Comparison of ENCODE assay signal across 30 cellular contexts in the genomic region with DNA sequence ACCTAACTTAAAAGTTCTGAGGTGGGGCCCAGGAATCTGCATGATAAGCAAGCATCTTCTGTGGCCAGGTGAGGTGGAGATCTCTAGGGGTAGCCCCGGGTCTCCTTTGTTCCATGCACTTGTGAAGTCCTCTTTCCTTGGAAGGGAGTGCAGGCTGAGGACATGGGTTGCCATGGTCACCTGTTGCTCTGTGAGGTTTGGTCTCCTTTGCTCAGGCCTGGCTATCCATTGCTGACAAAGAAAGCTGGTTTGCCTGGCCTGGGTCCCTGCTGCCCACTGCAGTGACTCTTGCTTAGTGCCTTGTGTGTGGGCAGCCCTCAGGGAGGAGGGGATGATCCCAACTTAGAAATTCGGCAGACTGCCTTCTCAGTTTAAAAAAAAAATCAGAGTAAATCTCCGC. TPM values are rescaled to one million over a fixed set of nuclear protein-coding genes. Genes with fewer than 3 reads are reported as not detected.
"Had no signal": no experiment of that assay in that cellular context is flagged by ENCODE, and none has a peak within 500 bp of the region (broad histone marks: within the 10 kb centered on the region; RNA-seq: fewer than 3 reads in every experiment).

No MANE protein-coding gene starts in this region.

- DNase-seq: activated CD4-positive, alpha-beta memory T cell treated with anti-CD3 and anti-CD28 coated beads for 36 hours; activated CD4-positive, alpha-beta T cell treated with anti-CD3 and anti-CD28 coated beads for 36 hours; activated CD4-positive, alpha-beta T cell treated with anti-CD3 and anti-CD28 coated beads, Interleukin-2, amount 10 ng/mL, durations not matched to agents 24 days and 14 days; activated CD4-positive, CD25-positive, alpha-beta regulatory T cell; activated CD4-positive, CD25-positive, alpha-beta regulatory T cell treated with anti-CD3 and anti-CD28 coated beads, Interleukin-2, amount 50 U/mL, for 72 hours; activated CD8-positive, alpha-beta memory T cell treated with anti-CD3 and anti-CD28 coated beads, Interleukin-2, amount 10 ng/mL, durations not matched to agents 7 days and 5 days; activated CD8-positive, alpha-beta memory T cell treated with anti-CD3 and anti-CD28 coated beads, Interleukin-2, amount 50 U/mL, for 4 hours; activated CD8-positive, alpha-beta T cell treated with anti-CD3 and anti-CD28 coated beads, Interleukin-2, amount 10 ng/mL, durations not matched to agents 7 days and 5 days; activated gamma-delta T cell treated with Interleukin-2 at 50 U/mL for 16 hours; activated naive CD4-positive, alpha-beta T cell treated with anti-CD3 and anti-CD28 coated beads, Interleukin-2, amount 50 U/mL, for 16 hours; activated naive CD4-positive, alpha-beta T cell treated with Interleukin-2 at 50 U/mL for 16 hours; activated T-cell treated with anti-CD3 and anti-CD28 coated beads, Interleukin-2, amount 50 U/mL, for 1 hour; activated T-cell treated with anti-CD3 and anti-CD28 coated beads, Interleukin-2, amount 50 U/mL, for 48 hours; amniotic stem cell; body of pancreas; caudate nucleus; cortex of kidney; dermis blood vessel endothelial cell; effector CD4-positive, alpha-beta T cell; effector memory CD8-positive, alpha-beta T cell; erythroblast; foreskin keratinocyte; gastrocnemius medialis; glutamatergic neuron; heart left ventricle; T-helper 2 cell had no signal

- H3K9me3 ChIP-seq: body of pancreas, esophagus muscularis mucosa, gastrocnemius medialis, heart left ventricle had no signal

- H3K27me3 ChIP-seq: body of pancreas, gastrocnemius medialis had no signal

- H3K4me1 ChIP-seq: body of pancreas, esophagus muscularis mucosa, foreskin keratinocyte, gastrocnemius medialis, heart left ventricle had no signal

- H3K36me3 ChIP-seq: esophagus muscularis mucosa, gastrocnemius medialis, heart left ventricle had no signal

- H3K27ac ChIP-seq: body of pancreas, esophagus muscularis mucosa, foreskin keratinocyte, gastrocnemius medialis, heart left ventricle had no signal

- H3K4me3 ChIP-seq: body of pancreas, esophagus muscularis mucosa, gastrocnemius medialis, heart left ventricle had no signal

RNA-seq across cellular contexts. Expression of a gene that starts 11.1 kb away (rescaled TPM):
- total RNA-seq: activated CD4-positive, alpha-beta memory T cell treated with anti-CD3 and anti-CD28 coated beads for 36 hours; activated CD4-positive, alpha-beta T cell treated with anti-CD3 and anti-CD28 coated beads for 36 hours; activated CD4-positive, alpha-beta T cell treated with anti-CD3 and anti-CD28 coated beads, Interleukin-2, amount 10 ng/mL, durations not matched to agents 24 days and 14 days; activated CD8-positive, alpha-beta memory T cell treated with anti-CD3 and anti-CD28 coated beads for 36 hours; activated CD8-positive, alpha-beta memory T cell treated with anti-CD3 and anti-CD28 coated beads, Interleukin-2, amount 10 ng/mL, durations not matched to agents 7 days and 5 days; activated CD8-positive, alpha-beta T cell treated with anti-CD3 and anti-CD28 coated beads, Interleukin-2, amount 10 ng/mL, durations not matched to agents 7 days and 5 days; activated T-helper 1 cell treated with anti-CD3 and anti-CD28 coated beads, Interleukin-12 subunit alpha, Interleukin-12 subunit beta, Interleukin-2, Interleukin-4 antibody, amounts not matched to agents 30 ng/mL and 10 ng/mL and 1 ng/mL, durations not matched to agents 14 hours and 24 hours and 36 hours; activated T-helper 2 cell treated with anti-CD3 and anti-CD28 coated beads, Interferon-gamma antibody, Interleukin-2, Interleukin-4, amounts not matched to agents 10 μg/mL and 5 μg/mL and 100 μg/mL, durations not matched to agents 14 hours and 24 hours and 36 hours had no signal
